Comparison of ENCODE assay signal across 16 cellular contexts in genomic region chr14:54424479-54424901, GRCh38. TPM values are rescaled to one million over a fixed set of nuclear protein-coding genes. Genes with fewer than 3 reads are reported as not detected.
DNase-seq lines count a peak whose midpoint lies in the region; ATAC-seq lines count a peak whose summit lies in the region.
"Had no signal": no experiment of that assay in that cellular context is flagged by ENCODE, and none has a peak within 500 bp of the region (broad histone marks: within the 10 kb centered on the region; RNA-seq: fewer than 3 reads in every experiment).

No MANE protein-coding gene starts in this region.

- intact Hi-C loops in activated CD4-positive, alpha-beta T cell treated with anti-CD3 and anti-CD28 coated beads for 36 hours (cut with DNase I, micrococcal nuclease): no loop called here
- intact Hi-C loops in left colon (cut with DNase I, micrococcal nuclease): no loop called here

- ATAC-seq in activated CD4-positive, alpha-beta T cell treated with anti-CD3 and anti-CD28 coated beads for 36 hours: no peak
- ATAC-seq in left colon: peak; percentile 81
- ATAC-seq in HG03457 (IDR thresholded peaks at IDR 0.05; ENCODE audit: unreplicated experiment): no peak
- ATAC-seq in HG03460 (IDR thresholded peaks at IDR 0.05; ENCODE audit: unreplicated experiment): no peak
- ATAC-seq: A549, K562 had no signal

- H3K4me1 Mint-ChIP-seq in activated CD4-positive, alpha-beta T cell treated with anti-CD3 and anti-CD28 coated beads for 36 hours: peaks cover 33% of the 10 kb centered on the region

- CTCF ChIA-PET in activated CD4-positive, alpha-beta T cell treated with anti-CD3 and anti-CD28 coated beads for 36 hours (lab: Charles Lee): interaction anchor here (0.6 to 2.9 kb wide), 8 partner anchors 8 to 1871 kb away, joined by 3 to 12 read pairs (median 3); no protein-coding TSS in a partner anchor

- POLR2A ChIA-PET in activated CD4-positive, alpha-beta T cell treated with anti-CD3 and anti-CD28 coated beads for 36 hours (lab: Charles Lee): interaction anchor here (0.5 kb wide), 1 partner anchor 15 kb away, joined by 3 read pairs; no protein-coding TSS in a partner anchor

- no peak overlapping the region for H3K4me3 Mint-ChIP-seq in activated CD4-positive, alpha-beta T cell treated with anti-CD3 and anti-CD28 coated beads for 36 hours

- DNase-seq in activated CD4-positive, alpha-beta T cell treated with anti-CD3 and anti-CD28 coated beads for 36 hours: no peak
- no peak for DNase-seq in activated CD4-positive, alpha-beta T cell treated with anti-CD3 and anti-CD28 coated beads for 48 hours
- DNase-seq in DMS153 treated with DMSO at 0.1 percent for 48 hours (lab: John Stamatoyannopoulos, UW; ENCODE audit: unreplicated experiment): peak; percentile 54
- DNase-seq in NCI-H748 (lab: John Stamatoyannopoulos, UW; ENCODE audit: unreplicated experiment): peak; percentile 80
- DNase-seq in left colon: no peak
- DNase-seq in globus pallidus (ENCODE audit: low spot score): no peak
- DNase-seq: AML-193, GF-D8, NCI-H187, NCI-H446, NCI-H82, SHP77 had no signal

- no peaks in the 10 kb centered on the region for H3K27me3 Mint-ChIP-seq in activated CD4-positive, alpha-beta T cell treated with anti-CD3 and anti-CD28 coated beads for 36 hours

- no peaks in the 10 kb centered on the region for H3K9me3 Mint-ChIP-seq in activated CD4-positive, alpha-beta T cell treated with anti-CD3 and anti-CD28 coated beads for 36 hours (ENCODE audit: low read depth)

- peak overlapping the region; percentile 19 for H3K27ac Mint-ChIP-seq in activated CD4-positive, alpha-beta T cell treated with anti-CD3 and anti-CD28 coated beads for 36 hours

- peaks cover 36% of the 10 kb centered on the region for H3K36me3 Mint-ChIP-seq in activated CD4-positive, alpha-beta T cell treated with anti-CD3 and anti-CD28 coated beads for 36 hours (ENCODE audit: low read depth)

RNA-seq across cellular contexts. Expression of gene CNIH1, which starts 16.7 kb away (rescaled TPM):
- total RNA-seq in activated CD4-positive, alpha-beta T cell treated with anti-CD3 and anti-CD28 coated beads for 36 hours: 100 to 1,000 TPM in 1 of 2 experiments, 10 to 100 TPM in 1; 86.6 to 109 TPM
- 100 to 1,000 TPM; 103 to 105 TPM for total RNA-seq in left colon

RNA-seq across cellular contexts. Expression of gene CDKN3, which starts 27.7 kb away (rescaled TPM):
- total RNA-seq in activated CD4-positive, alpha-beta T cell treated with anti-CD3 and anti-CD28 coated beads for 36 hours: 100 to 1,000 TPM in 1 of 2 experiments, 10 to 100 TPM in 1; 86.7 to 133 TPM
- total RNA-seq in left colon: 10 to 100 TPM in 1 of 2 donors, 1 to 10 TPM in 1; 6.3 to 12.8 TPM

Comparison
In these comparisons a context has a peak if more than half of its experiments do, and no peak if none do; other contexts are left out.
1. DNase-seq: peak in DMS153 treated with DMSO at 0.1 percent for 48 hours (single experiment) and NCI-H748 (single experiment); none in activated CD4-positive, alpha-beta T cell treated with anti-CD3 and anti-CD28 coated beads for 36 hours (single experiment), activated CD4-positive, alpha-beta T cell treated with anti-CD3 and anti-CD28 coated beads for 48 hours (single experiment), left colon (0 of 2) and globus pallidus (single experiment).
2. RNA of gene CDKN3, which starts 27.7 kb away (total RNA-seq): 86.7 to 133 TPM in activated CD4-positive, alpha-beta T cell treated with anti-CD3 and anti-CD28 coated beads for 36 hours; 6.3 to 12.8 TPM in left colon; every median in the first group is over 4 times any median in the second.